ENCODE assay signal across 20 cellular contexts in the genomic region with DNA sequence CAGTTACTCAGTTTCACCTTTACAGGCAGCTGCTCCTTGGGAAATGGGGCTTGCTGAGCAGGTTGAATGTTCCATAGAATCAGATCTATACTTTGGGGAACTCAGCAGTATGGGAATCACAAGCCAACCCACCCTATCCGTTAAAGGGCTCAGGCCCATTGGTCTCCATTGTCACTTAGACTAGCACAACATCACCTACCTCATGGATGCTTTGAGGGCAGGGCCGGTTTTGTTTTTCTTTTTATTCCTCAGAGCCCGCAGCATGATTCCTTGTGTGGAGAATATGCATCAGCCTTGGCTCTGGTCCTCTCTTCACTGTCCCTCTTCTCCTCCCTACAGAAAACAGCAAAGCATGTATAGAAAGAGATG. TPM values are rescaled to one million over a fixed set of nuclear protein-coding genes. Genes with fewer than 3 reads are reported as not detected.
A peak's percentile ranks its signal among the peaks of the same experiment; 100 is the strongest.
DNase-seq lines count a peak whose midpoint lies in the region; ATAC-seq and TF ChIP-seq lines count a peak whose summit lies in the region.
"Had no signal": no experiment of that assay in that cellular context is flagged by ENCODE, and none has a peak within 500 bp of the region (broad histone marks: within the 10 kb centered on the region; RNA-seq: fewer than 3 reads in every experiment).

No MANE protein-coding gene starts in this region.

- in situ Hi-C loops in transverse colon (cut with MboI; ENCODE audit: low pct_ligation_motif_present in 1 of 4, low pct_unique_long_range_greater_than_20kb in 1 of 4, low sequenced_read_pairs in 3 of 4): no loop called here

- peaks cover 4% of the 10 kb centered on the region; the same call in 1 of the 3 replicates for H3K36me3 Mint-ChIP-seq in GM23338 (ENCODE audit: low read depth)
- H3K36me3 Mint-ChIP-seq: natural killer cell treated with Interleukin-12 subunit alpha and Interleukin-12 subunit beta and Interleukin-15 and Interleukin-18, amount 100 ng/mL, for 72 hours had no signal

- no peak overlapping the region for H2BK120ac ChIP-seq in mesenchymal stem cell (ENCODE audit: low read depth, low read length)

- ATAC-seq in GM18873 (IDR thresholded peaks at IDR 0.05; ENCODE audit: low FRiP score, unreplicated experiment) (no peak), GM23338 (no peak)
- ATAC-seq: heart right ventricle had no signal

- intact Hi-C loops in cardiac septum (cut with DNase I) (no loop called here), transverse colon (cut with DNase I; ENCODE audit: low total_unique reads) (no loop called here)

- H3K9ac ChIP-seq in SU-DHL-6 (ENCODE audit: low read length) (no peak overlapping the region), mesenchymal stem cell (ENCODE audit: low read length) (no peak overlapping the region)

- WGBS in mesenchymal stem cell: 94% methylated on average over 2 of the region's 3 CpGs
- WGBS in transverse colon (ENCODE audit: low coverage in 1 of 2), 2 donors: 66 to 92% methylated on average over 2 to 3 of the region's 3 CpGs

- H3K27me3 Mint-ChIP-seq in GM23338 (ENCODE audit: insufficient read depth, low read depth, poor library complexity): peaks cover 1% of the 10 kb centered on the region
- H3K27me3 Mint-ChIP-seq: natural killer cell treated with Interleukin-12 subunit alpha and Interleukin-12 subunit beta and Interleukin-15 and Interleukin-18, amount 100 ng/mL, for 72 hours had no signal

- H3K4me1 Mint-ChIP-seq in GM23338: peaks cover 7% of the 10 kb centered on the region; the same call in 2 of the 3 replicates

- no peak for TF ChIP-seq POLR2A in transverse colon (IDR thresholded peaks at IDR 0.05)

- no peak overlapping the region for H2BK15ac ChIP-seq in mesenchymal stem cell (ENCODE audit: low read depth, poor library complexity, severe bottlenecking)

- H3K4me2 ChIP-seq in SU-DHL-6 (ENCODE audit: low read depth, low read length, poor library complexity, severe bottlenecking) (no peak overlapping the region), mesenchymal stem cell (ENCODE audit: low read length, poor library complexity, severe bottlenecking) (no peak overlapping the region), GM23338 (no peak overlapping the region)

- DNase-seq in cardiac muscle cell (ENCODE audit: low read depth in 1 of 2, low spot score in 1 of 2) (no peak), cardiac septum (ENCODE audit: low spot score) (no peak), mesenchymal stem cell (no peak), transverse colon (no peak), HUDEP-2 (lab: John Stamatoyannopoulos, UW; ENCODE audit: unreplicated experiment in 76 of 76) (no peak), GM23338 (ENCODE audit: low spot score) (no peak)
- DNase-seq: activated CD4-positive, alpha-beta T cell treated with anti-CD3 and anti-CD28 coated beads for 1 hour; activated CD8-positive, alpha-beta memory T cell treated with anti-CD3 and anti-CD28 coated beads, Interleukin-2, amount 50 U/mL, for 4 hours; activated gamma-delta T cell treated with Interleukin-2 at 50 U/mL for 16 hours; endodermal cell; heart right ventricle; Kasumi-1; NCI-H1105; stimulated activated CD8-positive, alpha-beta memory T cell treated with anti-CD3 and anti-CD28 coated beads, Interleukin-4, amount 100 ng/mL, for 48 hours had no signal

- H3K4me3 ChIP-seq in cardiac muscle cell: no peak overlapping the region
- H3K4me3 ChIP-seq in SU-DHL-6 (ENCODE audit: insufficient read depth, low read length, poor library complexity, severe bottlenecking): no peak overlapping the region
- H3K4me3 ChIP-seq in mesenchymal stem cell (ENCODE audit: insufficient read depth in 1 of 2, low read depth in 1 of 2, low read length in 2 of 2): no peak overlapping the region
- H3K4me3 ChIP-seq in transverse colon: no peak overlapping the region
- H3K4me3 ChIP-seq in GM23338: no peak overlapping the region
- H3K4me3 ChIP-seq: heart right ventricle, SJSA1, tibial nerve had no signal

- H3K36me3 ChIP-seq in cardiac muscle cell (no peaks in the 10 kb centered on the region), SU-DHL-6 (ENCODE audit: low read length) (no peaks in the 10 kb centered on the region), mesenchymal stem cell (ENCODE audit: control insufficient read depth in 1 of 2, insufficient read depth in 2 of 2, low read depth in 1 of 2, low read length in 2 of 2) (no peaks in the 10 kb centered on the region), transverse colon (no peaks in the 10 kb centered on the region), GM23338 (ENCODE audit: insufficient read depth) (no peaks in the 10 kb centered on the region)
- H3K36me3 ChIP-seq: heart right ventricle, SJSA1, tibial nerve had no signal

- peaks cover 6% of the 10 kb centered on the region; the same call in 1 of the 2 replicates for H4K20me1 ChIP-seq in SU-DHL-6 (ENCODE audit: low read depth, low read length)
- H4K20me1 ChIP-seq in GM23338 (replicated peaks; ENCODE audit: insufficient read depth): no peaks in the 10 kb centered on the region

- no peak overlapping the region for H2BK5ac ChIP-seq in mesenchymal stem cell (ENCODE audit: low read depth, low read length, poor library complexity, severe bottlenecking)

- H3K9me3 ChIP-seq in cardiac muscle cell (ENCODE audit: low read depth) (no peaks in the 10 kb centered on the region), SU-DHL-6 (ENCODE audit: insufficient read depth, low read length) (no peaks in the 10 kb centered on the region), mesenchymal stem cell (ENCODE audit: control insufficient read depth, low read length) (no peaks in the 10 kb centered on the region), transverse colon (no peaks in the 10 kb centered on the region)
- H3K9me3 ChIP-seq: heart right ventricle, SJSA1, tibial nerve had no signal

- no peak overlapping the region for H3K4me3 Mint-ChIP-seq in GM23338
- H3K4me3 Mint-ChIP-seq: endodermal cell; natural killer cell treated with Interleukin-12 subunit alpha and Interleukin-12 subunit beta and Interleukin-15 and Interleukin-18, amount 100 ng/mL, for 72 hours; T-helper 2 cell treated with Interferon-gamma antibody and Interleukin-4, amounts not matched to agents 5 μg/mL and 100 μg/mL, for 36 hours had no signal

- H3K9me3 Mint-ChIP-seq in GM23338: no peaks in the 10 kb centered on the region
- H3K9me3 Mint-ChIP-seq: endodermal cell; natural killer cell treated with Interleukin-12 subunit alpha and Interleukin-12 subunit beta and Interleukin-15 and Interleukin-18, amount 100 ng/mL, for 72 hours; T-helper 2 cell treated with Interferon-gamma antibody and Interleukin-4, amounts not matched to agents 5 μg/mL and 100 μg/mL, for 36 hours had no signal

- H3F3A ChIP-seq in SU-DHL-6 (ENCODE audit: insufficient read depth) (peaks cover 43% of the 10 kb centered on the region), GM23338 (replicated peaks; ENCODE audit: low read depth) (no peaks in the 10 kb centered on the region)

- H3K4me1 ChIP-seq in cardiac muscle cell (ENCODE audit: low read depth): peaks cover 28% of the 10 kb centered on the region
- peaks cover 8% of the 10 kb centered on the region for H3K4me1 ChIP-seq in mesenchymal stem cell (ENCODE audit: control insufficient read depth, insufficient read depth, low read depth, low read length)
- peaks cover 31 to 95% (median 51%) of the 10 kb centered on the region in 4 donors for H3K4me1 ChIP-seq in transverse colon
- H3K4me1 ChIP-seq in GM23338 (ENCODE audit: insufficient read depth): no peaks in the 10 kb centered on the region

- TF ChIP-seq EP300 in transverse colon (IDR thresholded peaks at IDR 0.05; ENCODE audit: low read depth): no peak

- no peak overlapping the region for H3K27ac Mint-ChIP-seq in GM23338
- H3K27ac Mint-ChIP-seq: endodermal cell; T-helper 2 cell treated with Interferon-gamma antibody and Interleukin-4, amounts not matched to agents 5 μg/mL and 100 μg/mL, for 36 hours had no signal

- H3K4ac ChIP-seq in mesenchymal stem cell (ENCODE audit: low read depth in 1 of 2, low read length in 2 of 2): peak overlapping the region in 1 of 2 experiments; percentile 17

- H2BK12ac ChIP-seq in mesenchymal stem cell (ENCODE audit: low read length in 2 of 2): no peak overlapping the region

- H3K79me2 ChIP-seq in SU-DHL-6 (ENCODE audit: insufficient read depth, low read length) (peaks cover 82% of the 10 kb centered on the region), GM23338 (replicated peaks; ENCODE audit: insufficient read depth) (peaks cover 49% of the 10 kb centered on the region)

- H2AFZ ChIP-seq in SU-DHL-6 (ENCODE audit: low read depth, low read length, severe bottlenecking): no peak overlapping the region
- H2AFZ ChIP-seq in mesenchymal stem cell (ENCODE audit: low read depth, low read length): no peak overlapping the region
- H2AFZ ChIP-seq in GM23338: no peak overlapping the region

- H3K27me3 ChIP-seq in cardiac muscle cell (no peaks in the 10 kb centered on the region), SU-DHL-6 (ENCODE audit: low read length) (no peaks in the 10 kb centered on the region), mesenchymal stem cell (ENCODE audit: control insufficient read depth in 1 of 2, insufficient read depth in 1 of 2, low read length in 2 of 2) (no peaks in the 10 kb centered on the region), transverse colon (no peaks in the 10 kb centered on the region), GM23338 (ENCODE audit: insufficient read depth) (no peaks in the 10 kb centered on the region)
- H3K27me3 ChIP-seq: heart right ventricle, SJSA1, tibial nerve had no signal

- no peak overlapping the region for H4K8ac ChIP-seq in mesenchymal stem cell (ENCODE audit: low read length)

- TF ChIP-seq CTCF in cardiac muscle cell (IDR thresholded peaks at IDR 0.05; ENCODE audit: low read depth, low read length): no peak
- TF ChIP-seq CTCF in SU-DHL-6 (IDR thresholded peaks at IDR 0.05; ENCODE audit: insufficient read depth, low read length, poor library complexity, severe bottlenecking): no peak
- TF ChIP-seq CTCF in transverse colon (IDR thresholded peaks at IDR 0.05): no peak
- no peak for TF ChIP-seq CTCF in GM23338 (conservative IDR thresholded peaks at IDR 0.05; ENCODE audit: low read depth in 2 of 2)

- no peak overlapping the region for H3K14ac ChIP-seq in mesenchymal stem cell (ENCODE audit: low read length in 2 of 2)

- peaks cover 11% of the 10 kb centered on the region for H3K79me1 ChIP-seq in mesenchymal stem cell (replicated peaks; ENCODE audit: low read length, poor library complexity, severe bottlenecking)

- H3K27ac ChIP-seq in cardiac muscle cell (peak overlapping the region; percentile 32), SU-DHL-6 (ENCODE audit: low read depth, low read length) (peak overlapping the region; percentile 94), mesenchymal stem cell (ENCODE audit: low read length, poor library complexity, severe bottlenecking) (no peak overlapping the region), transverse colon (peak overlapping the region in 3 of 4 donors; percentile 7 to 28 (median 16)), GM23338 (ENCODE audit: low read depth) (no peak overlapping the region; the same call in 1 of the 2 replicates)
- H3K27ac ChIP-seq: SJSA1 had no signal

- peak overlapping the region in 1 of 2 experiments; percentile 77 for H3K18ac ChIP-seq in mesenchymal stem cell (ENCODE audit: low read depth in 1 of 2, low read length in 2 of 2)

- no peak overlapping the region for H3K23ac ChIP-seq in mesenchymal stem cell (ENCODE audit: low read length in 2 of 2)

- peak overlapping the region; percentile 84 for H2AK5ac ChIP-seq in mesenchymal stem cell (ENCODE audit: low read length, severe bottlenecking)

- H3K9me2 ChIP-seq in SU-DHL-6 (replicated peaks; ENCODE audit: insufficient read depth, low read length) (no peaks in the 10 kb centered on the region), GM23338 (ENCODE audit: insufficient read depth) (no peaks in the 10 kb centered on the region)

- no peak overlapping the region for H4K91ac ChIP-seq in mesenchymal stem cell (ENCODE audit: low read length)

RNA-seq across cellular contexts. Expression of a gene that starts 48.0 kb away (rescaled TPM):
- total RNA-seq in cardiac muscle cell (7.5 and 14.6 TPM in 2 replicates), cardiac septum (19.3 TPM), transverse colon (10 to 100 TPM in 3 of 4 donors, 1 to 10 TPM in 1; 5.2 to 30.7 (median 17.1) TPM)
- polyA plus RNA-seq in cardiac muscle cell (6.0 and 13.6 TPM in 2 replicates), GM23338 (2016; fragmentation: Nextera tagmentation; extraction: Ambion mirVana) (3.1 and 3.9 TPM in 2 replicates)
- 8.2 TPM for polyA plus RNA-seq in mesenchymal stem cell (2013, experiment 1 of 2)
- polyA plus RNA-seq in mesenchymal stem cell (2013, experiment 2 of 2): 7.9 TPM
- total RNA-seq in GM23338 (2014; rRNA removed; shearing (Covaris generic)): 8.0 and 9.2 TPM in 2 replicates

Comparison
In these comparisons a context has a peak if more than half of its experiments do, and no peak if none do; other contexts are left out.
1. H3K27ac ChIP-seq: peak in cardiac muscle cell (single experiment), SU-DHL-6 (single experiment) and transverse colon (3 of 4); none in mesenchymal stem cell (single experiment) and GM23338 (single experiment).